13 cellular contexts compared by ENCODE assay signal in the genomic region with DNA sequence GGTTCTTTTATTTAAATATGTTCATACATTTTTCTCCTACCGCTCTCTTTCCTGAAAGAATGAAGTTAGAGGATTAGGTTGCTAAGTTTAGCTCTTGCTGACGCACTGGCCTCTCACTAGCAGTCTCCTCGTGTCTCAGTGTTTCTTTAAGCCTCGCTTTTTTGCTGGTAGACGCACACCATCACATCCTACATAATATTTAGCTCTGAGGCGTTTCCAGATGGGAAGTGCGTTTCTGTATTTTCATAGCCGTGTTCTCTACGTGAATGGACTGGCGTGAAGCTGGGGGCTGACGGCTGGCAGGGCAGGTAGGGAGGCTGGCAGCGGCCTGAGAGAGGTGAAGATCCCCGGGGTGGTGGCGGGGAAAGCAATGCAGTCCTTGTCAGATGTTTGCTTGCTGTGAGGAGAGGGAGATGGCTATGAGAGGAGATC.
DNase-seq lines count a peak whose midpoint lies in the region; ATAC-seq and TF ChIP-seq lines count a peak whose summit lies in the region.
"Had no signal": no experiment of that assay in that cellular context is flagged by ENCODE, and none has a peak within 500 bp of the region (broad histone marks: within the 10 kb centered on the region; RNA-seq: fewer than 3 reads in every experiment).

No MANE protein-coding gene starts in this region.

- H3K36me3 ChIP-seq in WERI-Rb-1 = no peaks in the 10 kb centered on the region
- H3K36me3 ChIP-seq in mesenchymal stem cell (ENCODE audit: control insufficient read depth in 1 of 2, insufficient read depth in 2 of 2, low read depth in 1 of 2, low read length in 2 of 2) = no peaks in the 10 kb centered on the region
- no peaks in the 10 kb centered on the region for H3K36me3 ChIP-seq in thyroid gland

- H2BK5ac ChIP-seq in mesenchymal stem cell (ENCODE audit: low read depth, low read length, poor library complexity, severe bottlenecking) = no peak overlapping the region

- no peak overlapping the region for H3K18ac ChIP-seq in mesenchymal stem cell (ENCODE audit: low read depth in 1 of 2, low read length in 2 of 2)

- H3K4ac ChIP-seq in mesenchymal stem cell (ENCODE audit: low read depth in 1 of 2, low read length in 2 of 2) = peak overlapping the region in 1 of 2 experiments; percentile 24

- no peaks in the 10 kb centered on the region for H3K79me1 ChIP-seq in mesenchymal stem cell (replicated peaks; ENCODE audit: low read length, poor library complexity, severe bottlenecking)

- H2BK15ac ChIP-seq in mesenchymal stem cell (ENCODE audit: low read depth, poor library complexity, severe bottlenecking) = peak overlapping the region; percentile 53

- no peak overlapping the region for H2AFZ ChIP-seq in mesenchymal stem cell (ENCODE audit: low read depth, low read length)

- H4K8ac ChIP-seq in mesenchymal stem cell (ENCODE audit: low read length) = peak overlapping the region; percentile 27

- no peak for ATAC-seq in GM19395 (IDR thresholded peaks at IDR 0.05; ENCODE audit: unreplicated experiment)
- ATAC-seq in GM18502 (IDR thresholded peaks at IDR 0.05; ENCODE audit: poor library complexity, unreplicated experiment) = no peak
- ATAC-seq: activated CD4-positive, CD25-positive, alpha-beta regulatory T cell treated with anti-CD3 and anti-CD28 coated beads, Interleukin-2, amount 50 U/mL, for 24 hours; activated T-cell treated with anti-CD3 and anti-CD28 coated beads, Interleukin-2, amount 50 U/mL, for 4 hours; SK-N-SH treated with all-trans-retinoic acid at 6 μM for 48 hours had no signal

- peak overlapping the region in 1 of 2 experiments; percentile 45 for H3K14ac ChIP-seq in mesenchymal stem cell (ENCODE audit: low read length in 2 of 2)

- H3K9me3 ChIP-seq in WERI-Rb-1 (ENCODE audit: severe bottlenecking) (no peaks in the 10 kb centered on the region), mesenchymal stem cell (ENCODE audit: control insufficient read depth, low read length) (no peaks in the 10 kb centered on the region), thyroid gland (no peaks in the 10 kb centered on the region)

- H3K4me2 ChIP-seq in mesenchymal stem cell (ENCODE audit: low read length, poor library complexity, severe bottlenecking) = no peak overlapping the region

- H3K9ac ChIP-seq in mesenchymal stem cell (ENCODE audit: low read length) = no peak overlapping the region

- peaks cover 6% of the 10 kb centered on the region for H3K4me1 ChIP-seq in mesenchymal stem cell (ENCODE audit: control insufficient read depth, insufficient read depth, low read depth, low read length)
- peaks cover 42 to 51% of the 10 kb centered on the region in 2 donors for H3K4me1 ChIP-seq in thyroid gland

- H3K27ac ChIP-seq in WERI-Rb-1 = peak overlapping the region; percentile 67
- no peak overlapping the region for H3K27ac ChIP-seq in mesenchymal stem cell (ENCODE audit: low read length, poor library complexity, severe bottlenecking)
- H3K27ac ChIP-seq in thyroid gland = peak overlapping the region; percentile 87 to 97 (median 92)

- H2BK12ac ChIP-seq in mesenchymal stem cell (ENCODE audit: low read length in 2 of 2) = peak overlapping the region in 1 of 2 experiments; percentile 21

- TF ChIP-seq CTCF in WERI-Rb-1 (IDR thresholded peaks at IDR 0.05; ENCODE audit: low read depth, low read length) (no peak), thyroid gland (IDR thresholded peaks at IDR 0.05) (no peak)

- TF ChIP-seq POLR2A in thyroid gland (IDR thresholded peaks at IDR 0.05) = no peak

- H2BK120ac ChIP-seq in mesenchymal stem cell (ENCODE audit: low read depth, low read length) = no peak overlapping the region

- H2AK5ac ChIP-seq in mesenchymal stem cell (ENCODE audit: low read length, severe bottlenecking) = no peak overlapping the region

- H4K91ac ChIP-seq in mesenchymal stem cell (ENCODE audit: low read length) = no peak overlapping the region

- WGBS in mesenchymal stem cell = 94% methylated on average over 13 of the region's 14 CpGs
- 23 to 47% methylated on average over 14 of the region's 14 CpGs for WGBS in thyroid gland, 2 donors

- no peak overlapping the region for H3K23ac ChIP-seq in mesenchymal stem cell (ENCODE audit: low read length in 2 of 2)

- intact Hi-C loops in thyroid gland (cut with DNase I) = no loop called here

- no peak overlapping the region for H3K4me3 ChIP-seq in WERI-Rb-1 (ENCODE audit: low read depth, low read length)
- no peak overlapping the region for H3K4me3 ChIP-seq in mesenchymal stem cell (ENCODE audit: insufficient read depth in 1 of 2, low read depth in 1 of 2, low read length in 2 of 2)
- H3K4me3 ChIP-seq in thyroid gland (replicated peaks in 1 of 3) = peak overlapping the region in 1 of 3 donors; percentile 1

- H3K27me3 ChIP-seq in WERI-Rb-1 (ENCODE audit: insufficient read depth, low read depth, severe bottlenecking) (no peaks in the 10 kb centered on the region), mesenchymal stem cell (ENCODE audit: control insufficient read depth in 1 of 2, insufficient read depth in 1 of 2, low read length in 2 of 2) (no peaks in the 10 kb centered on the region), thyroid gland (no peaks in the 10 kb centered on the region)

- no peak for DNase-seq in WERI-Rb-1
- peak; percentile 64 for DNase-seq in dedifferentiated amniotic fluid mesenchymal stem cell (ENCODE audit: extremely low spot score)
- no peak for DNase-seq in mesenchymal stem cell
- peak; percentile 46 for DNase-seq in thyroid gland
- no peak for DNase-seq in NCI-H2196 treated with DMSO at 0.1 percent for 48 hours (lab: John Stamatoyannopoulos, UW; ENCODE audit: unreplicated experiment)
- DNase-seq: activated T-cell treated with anti-CD3 and anti-CD28 coated beads, Interleukin-2, amount 50 U/mL, for 4 hours; COR-L47; Karpas-422; NCI-H187 treated with DMSO at 0.1 percent for 48 hours had no signal

Comparison
In these comparisons a context has a peak if more than half of its experiments do, and no peak if none do; other contexts are left out.
1. DNase-seq: peak in dedifferentiated amniotic fluid mesenchymal stem cell (single experiment) and thyroid gland (2 of 2); none in WERI-Rb-1 (single experiment), mesenchymal stem cell (single experiment) and NCI-H2196 treated with DMSO at 0.1 percent for 48 hours (single experiment).